In genomic region chr18:37012452-37012851, GRCh38 we compare ENCODE assay signal across 28 cellular contexts.
"Had no signal": no experiment of that assay in that cellular context is flagged by ENCODE, and none has a peak within 500 bp of the region (broad histone marks: within the 10 kb centered on the region; RNA-seq: fewer than 3 reads in every experiment).

No MANE protein-coding gene starts in this region.

- H3K9me3 ChIP-seq: gastrocnemius medialis had no signal

- H3K4me1 ChIP-seq: esophagus muscularis mucosa, foreskin keratinocyte, gastrocnemius medialis, heart right ventricle had no signal

- H3K27me3 ChIP-seq: brain microvascular endothelial cell, esophagus muscularis mucosa, foreskin keratinocyte, gastrocnemius medialis, heart right ventricle had no signal

- H3K4me3 ChIP-seq: coronary artery, esophagus muscularis mucosa, gastrocnemius medialis, heart right ventricle had no signal

- H3K27ac ChIP-seq: brain microvascular endothelial cell, coronary artery, esophagus muscularis mucosa, foreskin keratinocyte, gastrocnemius medialis, heart right ventricle, WERI-Rb-1 had no signal

- ATAC-seq: activated CD4-positive, CD25-positive, alpha-beta regulatory T cell treated with anti-CD3 and anti-CD28 coated beads, Interleukin-2, amount 50 U/mL, for 24 hours; activated CD8-positive, alpha-beta T cell treated with anti-CD3 and anti-CD28 coated beads for 36 hours; activated T-cell treated with anti-CD3 and anti-CD28 coated beads, Interleukin-2, amount 50 U/mL, for 4 hours; activated T-helper 17 cell treated with anti-CD3 and anti-CD28 coated beads, Interleukin-2, amount 50 U/mL, for 72 hours; effector memory CD8-positive, alpha-beta T cell; foreskin keratinocyte; gastrocnemius medialis; heart right ventricle; T-helper 17 cell had no signal

- DNase-seq: activated B cell treated with CpG ODN at 0.5 μM for 24 hours; activated CD4-positive, alpha-beta T cell treated with anti-CD3 and anti-CD28 coated beads for 48 hours; activated CD4-positive, alpha-beta T cell treated with anti-CD3 and anti-CD28 coated beads, Interleukin-2, amount 50 U/mL, for 1 hour; activated CD4-positive, alpha-beta T cell treated with anti-CD3 and anti-CD28 coated beads, Interleukin-2, amount 50 U/mL, for 48 hours; activated CD8-positive, alpha-beta memory T cell treated with anti-CD3 and anti-CD28 coated beads for 24 hours; activated CD8-positive, alpha-beta T cell treated with anti-CD3 and anti-CD28 coated beads for 36 hours; activated effector memory CD4-positive, alpha-beta T cell treated with Interleukin-2 at 50 U/mL for 16 hours; activated gamma-delta T cell treated with Interleukin-2 at 50 U/mL for 16 hours; activated naive CD4-positive, alpha-beta T cell treated with anti-CD3 and anti-CD28 coated beads, Interleukin-2, amount 50 U/mL, for 16 hours; activated naive CD4-positive, alpha-beta T cell treated with Interleukin-2 at 50 U/mL for 16 hours; activated T-cell treated with anti-CD3 and anti-CD28 coated beads, Interleukin-2, amount 50 U/mL, for 4 hours; amniotic stem cell; anterior cingulate cortex; brain microvascular endothelial cell; dermis blood vessel endothelial cell; effector CD4-positive, alpha-beta T cell; effector memory CD8-positive, alpha-beta T cell; erythroblast; foreskin keratinocyte; gastrocnemius medialis; heart right ventricle; T-helper 17 cell; T1000; WERI-Rb-1 had no signal

- H3K36me3 ChIP-seq: brain microvascular endothelial cell, esophagus muscularis mucosa, gastrocnemius medialis, heart right ventricle, WERI-Rb-1 had no signal
